Comparison of ENCODE assay signal across 22 cellular contexts in genomic region chrX:9492901-9493300, GRCh38. TPM values are rescaled to one million over a fixed set of nuclear protein-coding genes. Genes with fewer than 3 reads are reported as not detected.
A peak's percentile ranks its signal among the peaks of the same experiment; 100 is the strongest.
DNase-seq lines count a peak whose midpoint lies in the region; ATAC-seq, FAIRE-seq and TF ChIP-seq lines count a peak whose summit lies in the region.
"Had no signal": no experiment of that assay in that cellular context is flagged by ENCODE, and none has a peak within 500 bp of the region (broad histone marks: within the 10 kb centered on the region; RNA-seq: fewer than 3 reads in every experiment).

No MANE protein-coding gene starts in this region.

- no peak overlapping the region for H3K4me3 Mint-ChIP-seq in astrocyte (ENCODE audit: unreplicated experiment)
- H3K4me3 Mint-ChIP-seq: CD8-positive, alpha-beta memory T cell; HFFc6 had no signal

- TF ChIP-seq CTCF in astrocyte (IDR thresholded peaks at IDR 0.05; ENCODE audit: insufficient read depth, low read depth, low read length) (no peak), pancreas (IDR thresholded peaks at IDR 0.05) (no peak)

- WGBS in pancreas, 2 donors, result 11 to 18% methylated on average over 2 of the region's 2 CpGs

- H3K9me3 ChIP-seq in astrocyte (ENCODE audit: insufficient read depth, low read depth, low read length), result no peaks in the 10 kb centered on the region
- H3K9me3 ChIP-seq in pancreas, result no peaks in the 10 kb centered on the region

- H3K4me1 Mint-ChIP-seq in astrocyte (ENCODE audit: low read depth, unreplicated experiment), result peaks cover 6% of the 10 kb centered on the region

- H3K4me2 ChIP-seq in astrocyte (ENCODE audit: low read length), result no peak overlapping the region
- H3K4me2 ChIP-seq: KMS-11 had no signal

- peak; percentile 6 for DNase-seq in EH (ENCODE audit: low read depth)
- peak; percentile 18 for DNase-seq in astrocyte (ENCODE audit: low read depth)
- DNase-seq in left colon, result no peak
- no peak for DNase-seq in pancreas
- DNase-seq in superior temporal gyrus (ENCODE audit: extremely low spot score), result no peak
- DNase-seq in NOMO-1 treated with dmso at 0.1 percent for 144 hours (lab: John Stamatoyannopoulos, UW; ENCODE audit: unreplicated experiment), result no peak
- DNase-seq in NCI-H2196 treated with DMSO at 0.1 percent for 48 hours (lab: John Stamatoyannopoulos, UW; ENCODE audit: unreplicated experiment), result no peak
- DNase-seq: Calu3; CD8-positive, alpha-beta memory T cell; H7; HFFc6; MV-4-11; NCI-H1105 treated with DMSO at 0.1 percent for 48 hours; NCI-H2081; NCI-H2171; NCI-H446; NCI-H526; Right ventricle myocardium superior had no signal

- no peaks in the 10 kb centered on the region for H3K27me3 ChIP-seq in astrocyte (ENCODE audit: insufficient read depth, low read length)
- H3K27me3 ChIP-seq in pancreas, result no peaks in the 10 kb centered on the region

- H3K9me3 Mint-ChIP-seq in astrocyte (ENCODE audit: unreplicated experiment), result peaks cover 1% of the 10 kb centered on the region
- H3K9me3 Mint-ChIP-seq: CD8-positive, alpha-beta memory T cell; HFFc6 had no signal

- no peak overlapping the region for H3K9ac ChIP-seq in astrocyte (ENCODE audit: low read length)
- H3K9ac ChIP-seq: KMS-11 had no signal

- H3K4me1 ChIP-seq in astrocyte (ENCODE audit: insufficient read depth, low read length), result no peaks in the 10 kb centered on the region
- no peaks in the 10 kb centered on the region for H3K4me1 ChIP-seq in pancreas

- H3K36me3 Mint-ChIP-seq in astrocyte (ENCODE audit: low read depth, unreplicated experiment), result peaks cover 11% of the 10 kb centered on the region

- H3K27ac ChIP-seq in astrocyte (ENCODE audit: low read depth, low read length), result no peak overlapping the region
- H3K27ac ChIP-seq in pancreas, result no peak overlapping the region
- H3K27ac ChIP-seq: C4-2B, HL-60, KMS-11 had no signal

- FAIRE-seq in astrocyte (lab: Jason Lieb, UNC), result peak; percentile 41
- no peak for FAIRE-seq in pancreas (lab: Jason Lieb, UNC)

- no peaks in the 10 kb centered on the region for H3K27me3 Mint-ChIP-seq in astrocyte (ENCODE audit: low read depth, unreplicated experiment)
- H3K27me3 Mint-ChIP-seq: CD8-positive, alpha-beta memory T cell had no signal

- H3K79me2 ChIP-seq in astrocyte (ENCODE audit: insufficient read depth, low read length), result peaks cover 39% of the 10 kb centered on the region

- ATAC-seq in left colon (peak; percentile 83), pancreas (peak in 3 of 4 donors; percentile 32 to 83 (median 75)), GM19328 (IDR thresholded peaks at IDR 0.05; ENCODE audit: unreplicated experiment) (no peak)

- H4K20me1 ChIP-seq in astrocyte (ENCODE audit: insufficient read depth, low read length), result peaks cover 15% of the 10 kb centered on the region

- H3K4me3 ChIP-seq in astrocyte (ENCODE audit: insufficient read depth, low read depth, low read length) (no peak overlapping the region), pancreas (no peak overlapping the region)

- no peak overlapping the region for H2AFZ ChIP-seq in astrocyte (ENCODE audit: low read depth, low read length)

- H3K27ac Mint-ChIP-seq in astrocyte (ENCODE audit: unreplicated experiment), result no peak overlapping the region
- H3K27ac Mint-ChIP-seq: HFFc6 had no signal

- intact Hi-C loops in left colon (cut with DNase I, micrococcal nuclease), result no loop called here
- intact Hi-C loops in pancreas (cut with DNase I), result no loop called here

- no peaks in the 10 kb centered on the region for H3K36me3 ChIP-seq in astrocyte (ENCODE audit: insufficient read depth, low read length)
- no peaks in the 10 kb centered on the region for H3K36me3 ChIP-seq in pancreas

RNA-seq across cellular contexts. Expression of gene TBL1X, which starts 28.0 kb away (rescaled TPM):
- total RNA-seq in astrocyte, result 22.3 and 26.4 TPM in 2 replicates
- total RNA-seq in left colon, result 10 to 100 TPM; 15.4 to 17.3 TPM
- total RNA-seq in pancreas, result 10 to 100 TPM in 3 of 6 donors, 1 to 10 TPM in 3; 6.7 to 16.6 (median 10.3) TPM
- polyA plus RNA-seq in pancreas, result 1 to 10 TPM; 2.4 to 7.7 TPM

Comparison
In these comparisons a context has a peak if more than half of its experiments do, and no peak if none do; other contexts are left out.
1. DNase-seq: peak in EH (single experiment) and astrocyte (single experiment); none in left colon (0 of 2), pancreas (0 of 6), superior temporal gyrus (single experiment), NOMO-1 treated with dmso at 0.1 percent for 144 hours (single experiment) and NCI-H2196 treated with DMSO at 0.1 percent for 48 hours (single experiment).